8 cellular contexts compared by ENCODE assay signal in genomic region chr20:29088472-29088871, GRCh38.
DNase-seq lines count a peak whose midpoint lies in the region; ATAC-seq and TF ChIP-seq lines count a peak whose summit lies in the region.
"Not testable (repeated sequence)": the region's sequence is repeated elsewhere in the genome, so short reads cannot be mapped to it uniquely, and the experiment has no call there.

No MANE protein-coding gene starts in this region.

- H3K4me1 ChIP-seq in Caco-2; GM23248 (ENCODE audit: insufficient read depth); IMR-90 (ENCODE audit: control insufficient read depth, insufficient read depth, low read length); RWPE2 (ENCODE audit: insufficient read depth, poor library complexity, severe bottlenecking); trophoblast cell (ENCODE audit: control insufficient read depth in 1 of 2, insufficient read depth in 2 of 2, low read length in 2 of 2): not testable (repeated sequence)

- not testable (repeated sequence) for H2BK20ac ChIP-seq in IMR-90 (ENCODE audit: low read depth, low read length)

- H3K9me1 ChIP-seq in IMR-90 (ENCODE audit: insufficient read depth, low read length): not testable (repeated sequence)

- H2AFZ ChIP-seq in GM23248; IMR-90 (replicated peaks; ENCODE audit: low read length, poor library complexity); trophoblast cell (ENCODE audit: insufficient read depth, low read length, poor library complexity): not testable (repeated sequence)

- not testable (repeated sequence) for H3K4me2 ChIP-seq in GM23248 (ENCODE audit: unreplicated experiment); IMR-90 (ENCODE audit: low read depth, low read length); trophoblast cell (ENCODE audit: low read length)

- ATAC-seq in IMR-90 (ENCODE audit: low read depth); RWPE2 (ENCODE audit: low read depth): not testable (repeated sequence)

- not testable (repeated sequence) for H3K9ac ChIP-seq in GM23248; IMR-90 (ENCODE audit: low read depth, low read length); trophoblast cell (ENCODE audit: low read length)

- intact Hi-C loops in Caco-2 (cut with micrococcal nuclease; ENCODE audit: unreplicated experiment); IMR-90 (cut with micrococcal nuclease): not testable (repeated sequence)

- H4K8ac ChIP-seq in IMR-90 (ENCODE audit: low read depth in 2 of 2, low read length in 2 of 2); trophoblast cell (ENCODE audit: low read depth, low read length): not testable (repeated sequence)

- WGBS in GM23248 (ENCODE audit: low coverage in 1 of 2, low lambda C conversion rate in 2 of 2, missing lambda C conversion rate in 2 of 2), 2 experiments: 7 to 12% methylated on average over 2 of the region's 2 CpGs
- WGBS in IMR-90 (ENCODE audit: extremely low coverage in 2 of 2, insufficient read length in 1 of 2), 2 experiments: no CpG with 5 or more reads among the region's 2 CpGs
- no CpG with 5 or more reads among the region's 2 CpGs for WGBS in trophoblast cell (ENCODE audit: extremely low coverage, insufficient coverage, insufficient read length)

- not testable (repeated sequence) for H2AK9ac ChIP-seq in IMR-90 (replicated peaks; ENCODE audit: low read depth, low read length, poor library complexity)

- H3K4me1 Mint-ChIP-seq in Caco-2 (ENCODE audit: low read depth, unreplicated experiment): not testable (repeated sequence)

- H3K9me3 ChIP-seq in Caco-2; GM23248 (ENCODE audit: low read depth); IMR-90 (ENCODE audit: control insufficient read depth, insufficient read depth, low read length); trophoblast cell (ENCODE audit: insufficient read depth, low read depth, low read length): not testable (repeated sequence)
- peaks cover 10% of the 10 kb centered on the region for H3K9me3 ChIP-seq in RWPE2 (ENCODE audit: severe bottlenecking)

- H3K4me3 Mint-ChIP-seq in Caco-2 (ENCODE audit: unreplicated experiment): not testable (repeated sequence)

- not testable (repeated sequence) for H3K27ac ChIP-seq in 22Rv1; GM23248; IMR-90 (ENCODE audit: insufficient read depth, low read length); RWPE2 (ENCODE audit: poor library complexity, severe bottlenecking); trophoblast cell (ENCODE audit: low read depth, low read length)

- not testable (repeated sequence) for H4K5ac ChIP-seq in IMR-90 (ENCODE audit: low read depth, low read length)

- in situ Hi-C loops in GM23248 (cut with MboI); IMR-90 (cut with MboI; ENCODE audit: low sequenced_read_pairs): not testable (repeated sequence)

- TF ChIP-seq CTCF in 22Rv1 (IDR thresholded peaks at IDR 0.05): peak; percentile 17; the same call in 1 of the 2 replicates
- peak; percentile 12 to 34 for TF ChIP-seq CTCF in Caco-2 (IDR thresholded peaks at IDR 0.05; ENCODE audit: insufficient read depth in 1 of 2, low read depth in 1 of 2, low read length in 1 of 2, severe bottlenecking in 1 of 2, unreplicated experiment in 1 of 2)
- TF ChIP-seq CTCF in IMR-90 (conservative IDR thresholded peaks at IDR 0.05; ENCODE audit: low read depth, low read length); NB4 (IDR thresholded peaks at IDR 0.05; ENCODE audit: low read depth, low read length): not testable (repeated sequence)
- TF ChIP-seq CTCF in RWPE2 (IDR thresholded peaks at IDR 0.05; ENCODE audit: poor library complexity, severe bottlenecking): peak; percentile 22

- H3K18ac ChIP-seq in IMR-90 (ENCODE audit: low read depth, low read length); trophoblast cell (ENCODE audit: low read length): not testable (repeated sequence)

- DNase-seq in Caco-2 (peak in 1 of 2 experiments; percentile 36), GM23248 (peak; percentile 9), IMR-90 (peak; percentile 13), NB4 (ENCODE audit: low read depth) (peak; percentile 33), fibroblast of gingiva (ENCODE audit: low read depth) (peak; percentile 24), trophoblast cell (peak; percentile 46 to 71)
- DNase-seq in RWPE2 (ENCODE audit: low spot score): not testable (repeated sequence)

- not testable (repeated sequence) for H2AK5ac ChIP-seq in IMR-90 (ENCODE audit: low read depth, low read length); trophoblast cell (ENCODE audit: low read length)

- not testable (repeated sequence) for H3K36me3 Mint-ChIP-seq in Caco-2 (ENCODE audit: insufficient read depth, unreplicated experiment)

- not testable (repeated sequence) for H3K14ac ChIP-seq in IMR-90 (replicated peaks; ENCODE audit: low read depth, low read length); trophoblast cell (ENCODE audit: low read length)

- H3K27me3 ChIP-seq in Caco-2 (replicated peaks; ENCODE audit: control insufficient read depth, insufficient read depth, low read length); GM23248 (replicated peaks; ENCODE audit: insufficient read depth); IMR-90 (ENCODE audit: control insufficient read depth, insufficient read depth, low read length); RWPE2 (ENCODE audit: insufficient read depth, poor library complexity, severe bottlenecking); trophoblast cell (ENCODE audit: insufficient read depth, low read length): not testable (repeated sequence)

- H4K12ac ChIP-seq in trophoblast cell (ENCODE audit: low read depth, low read length): not testable (repeated sequence)

- H3K9me3 Mint-ChIP-seq in Caco-2 (ENCODE audit: unreplicated experiment): not testable (repeated sequence)

- not testable (repeated sequence) for H3K9me2 ChIP-seq in GM23248 (ENCODE audit: insufficient read depth)

- not testable (repeated sequence) for H2BK12ac ChIP-seq in trophoblast cell (ENCODE audit: low read length)

- not testable (repeated sequence) for TF ChIP-seq RAD21 in IMR-90 (IDR thresholded peaks at IDR 0.05; ENCODE audit: low read length)

- H3K4ac ChIP-seq in IMR-90 (ENCODE audit: low read depth, low read length); trophoblast cell (ENCODE audit: low read depth, low read length): not testable (repeated sequence)

- not testable (repeated sequence) for H3K27me3 Mint-ChIP-seq in Caco-2 (ENCODE audit: insufficient read depth, unreplicated experiment)

- not testable (repeated sequence) for H3F3A ChIP-seq in GM23248 (ENCODE audit: insufficient read depth)

- not testable (repeated sequence) for H3K79me2 ChIP-seq in GM23248 (ENCODE audit: insufficient read depth); trophoblast cell (ENCODE audit: control insufficient read depth, insufficient read depth, low read length, poor library complexity)

- not testable (repeated sequence) for H3K56ac ChIP-seq in IMR-90 (ENCODE audit: extremely low read depth, insufficient read depth, low read length)

- not testable (repeated sequence) for TF ChIP-seq POLR2A in IMR-90 (IDR thresholded peaks at IDR 0.05; ENCODE audit: low read depth, low read length); NB4 (IDR thresholded peaks at IDR 0.05; ENCODE audit: extremely low read depth, insufficient read length)

- not testable (repeated sequence) for H4K91ac ChIP-seq in IMR-90 (ENCODE audit: insufficient read depth, low read depth, low read length); trophoblast cell (ENCODE audit: low read depth, low read length)

- not testable (repeated sequence) for H3K4me3 ChIP-seq in Caco-2 (ENCODE audit: low read depth, low read length); GM23248; IMR-90 (ENCODE audit: insufficient read depth, low read depth, low read length); NB4 (ENCODE audit: low read depth, low read length); RWPE2 (ENCODE audit: severe bottlenecking); trophoblast cell (ENCODE audit: low read depth, low read length)

- not testable (repeated sequence) for H2BK5ac ChIP-seq in IMR-90 (ENCODE audit: low read depth, low read length, poor library complexity, severe bottlenecking); trophoblast cell (ENCODE audit: low read depth, low read length, poor library complexity)

- H2BK120ac ChIP-seq in IMR-90 (ENCODE audit: low read depth, low read length); trophoblast cell (ENCODE audit: insufficient read depth, low read length, poor library complexity): not testable (repeated sequence)

- dilution Hi-C loops in IMR-90 (cut with HindIII; ENCODE audit: low sequenced_read_pairs, unreplicated experiment): not testable (repeated sequence)

- not testable (repeated sequence) for H3K36me3 ChIP-seq in Caco-2 (ENCODE audit: control insufficient read depth, insufficient read depth, low read length); GM23248 (ENCODE audit: low read depth); IMR-90 (ENCODE audit: control insufficient read depth, insufficient read depth, low read length); RWPE2 (ENCODE audit: low read depth); trophoblast cell (ENCODE audit: control insufficient read depth in 1 of 2, insufficient read depth in 2 of 2, low read length in 2 of 2)

- BruUV-seq in Caco-2 (replicated peaks; lab: Mats Ljungman, UMichigan); IMR-90 (replicated peaks; lab: Mats Ljungman, UMichigan): not testable (repeated sequence)

- not testable (repeated sequence) for H3K27ac Mint-ChIP-seq in Caco-2 (ENCODE audit: unreplicated experiment)

- not testable (repeated sequence) for H2BK15ac ChIP-seq in IMR-90 (ENCODE audit: low read depth, low read length)

- POLR2A ChIA-PET in Caco-2 (lab: Charles Lee); IMR-90 (lab: Charles Lee; ENCODE audit: unreplicated experiment): not testable (repeated sequence)

- H4K20me1 ChIP-seq in GM23248 (ENCODE audit: insufficient read depth); IMR-90 (ENCODE audit: insufficient read depth, low read length): not testable (repeated sequence)

- CTCF ChIA-PET in Caco-2 (lab: Charles Lee); IMR-90 (lab: Yijun Ruan, JAX): not testable (repeated sequence)

- H3K79me1 ChIP-seq in IMR-90 (ENCODE audit: low read depth in 1 of 2, low read length in 2 of 2); trophoblast cell (ENCODE audit: low read length): not testable (repeated sequence)

- not testable (repeated sequence) for H3K23ac ChIP-seq in IMR-90 (ENCODE audit: low read depth, low read length); trophoblast cell (ENCODE audit: low read length)
